10 cellular contexts compared by ENCODE assay signal in genomic region chr19:16566161-16566560, GRCh38. TPM values are rescaled to one million over a fixed set of nuclear protein-coding genes. Genes with fewer than 3 reads are reported as not detected.
DNase-seq lines count a peak whose midpoint lies in the region; ATAC-seq lines count a peak whose summit lies in the region.
"Had no signal": no experiment of that assay in that cellular context is flagged by ENCODE, and none has a peak within 500 bp of the region (broad histone marks: within the 10 kb centered on the region; RNA-seq: fewer than 3 reads in every experiment).

No MANE protein-coding gene starts in this region.

- CTCF ChIA-PET in activated CD4-positive, alpha-beta memory T cell treated with anti-CD3 and anti-CD28 coated beads for 36 hours (lab: Charles Lee), result no interaction called here

- DNase-seq in GF-D8 (lab: John Stamatoyannopoulos, UW) (peak; percentile 86), dermis blood vessel endothelial cell (peak; percentile 92), epidermal melanocyte (ENCODE audit: insufficient read length, low spot score) (no peak), posterior vena cava (ENCODE audit: low spot score) (no peak), OCI-M2 (lab: John Stamatoyannopoulos, UW; ENCODE audit: unreplicated experiment) (no peak)
- peak; percentile 86 for DNase-seq in activated CD4-positive, alpha-beta memory T cell treated with anti-CD3 and anti-CD28 coated beads for 36 hours
- peak; percentile 65 for DNase-seq in stimulated activated CD4-positive, alpha-beta T cell treated with anti-CD3 and anti-CD28 coated beads, Interleukin-1b, Interleukin-23, amount 100 ng/mL, for 48 hours
- DNase-seq: brain microvascular endothelial cell, DMS79 had no signal

- H3K9me3 Mint-ChIP-seq in activated CD4-positive, alpha-beta memory T cell treated with anti-CD3 and anti-CD28 coated beads for 36 hours, result no peaks in the 10 kb centered on the region

- POLR2A ChIA-PET in activated CD4-positive, alpha-beta memory T cell treated with anti-CD3 and anti-CD28 coated beads for 36 hours (lab: Charles Lee), result interaction anchor here (1.5 kb wide), 1 partner anchor 61 kb away, joined by 5 read pairs; no protein-coding TSS in a partner anchor

- peak overlapping the region; percentile 95 for H3K27ac Mint-ChIP-seq in activated CD4-positive, alpha-beta memory T cell treated with anti-CD3 and anti-CD28 coated beads for 36 hours

- intact Hi-C loops in activated CD4-positive, alpha-beta memory T cell treated with anti-CD3 and anti-CD28 coated beads for 36 hours (cut with micrococcal nuclease), result loop anchor here (1.0 kb wide), 2 partner anchors 22 to 62 kb away; partner anchors contain the start of gene MED26
- intact Hi-C loops in posterior vena cava (cut with DNase I), result no loop called here

- no peaks in the 10 kb centered on the region for H3K27me3 Mint-ChIP-seq in activated CD4-positive, alpha-beta memory T cell treated with anti-CD3 and anti-CD28 coated beads for 36 hours

- peaks cover 32% of the 10 kb centered on the region for H3K4me1 Mint-ChIP-seq in activated CD4-positive, alpha-beta memory T cell treated with anti-CD3 and anti-CD28 coated beads for 36 hours (ENCODE audit: low read depth)

- H3K4me3 Mint-ChIP-seq in activated CD4-positive, alpha-beta memory T cell treated with anti-CD3 and anti-CD28 coated beads for 36 hours, result peak overlapping the region; percentile 55

- peaks cover 50% of the 10 kb centered on the region for H3K36me3 Mint-ChIP-seq in activated CD4-positive, alpha-beta memory T cell treated with anti-CD3 and anti-CD28 coated beads for 36 hours

- ATAC-seq in HG02973 (IDR thresholded peaks at IDR 0.05; ENCODE audit: unreplicated experiment), result no peak

RNA-seq across cellular contexts. Expression of gene SLC35E1, which starts 6.1 kb away (rescaled TPM):
- total RNA-seq in activated CD4-positive, alpha-beta memory T cell treated with anti-CD3 and anti-CD28 coated beads for 36 hours, result 10 to 100 TPM; 42.0 to 46.0 TPM
- total RNA-seq in dermis blood vessel endothelial cell, result 24.5 and 34.1 TPM in 2 replicates
- 10 to 100 TPM; 30.8 to 33.6 TPM for total RNA-seq in posterior vena cava

RNA-seq across cellular contexts. Expression of gene CHERP, which starts 23.9 kb away (rescaled TPM):
- total RNA-seq in activated CD4-positive, alpha-beta memory T cell treated with anti-CD3 and anti-CD28 coated beads for 36 hours, result 10 to 100 TPM; 50.8 TPM
- total RNA-seq in dermis blood vessel endothelial cell, result 2.7 and 10.3 TPM in 2 replicates
- total RNA-seq in posterior vena cava, result 10 to 100 TPM; 21.4 to 23.6 TPM

Comparison
In these comparisons a context has a peak if more than half of its experiments do, and no peak if none do; other contexts are left out.
1. DNase-seq: peak in GF-D8 (single experiment), activated CD4-positive, alpha-beta memory T cell treated with anti-CD3 and anti-CD28 coated beads for 36 hours (single experiment), dermis blood vessel endothelial cell (single experiment) and stimulated activated CD4-positive, alpha-beta T cell treated with anti-CD3 and anti-CD28 coated beads, Interleukin-1b, Interleukin-23, amount 100 ng/mL, for 48 hours (single experiment); none in epidermal melanocyte (single experiment), posterior vena cava (single experiment) and OCI-M2 (single experiment).